11 cellular contexts compared by ENCODE assay signal in the genomic region with DNA sequence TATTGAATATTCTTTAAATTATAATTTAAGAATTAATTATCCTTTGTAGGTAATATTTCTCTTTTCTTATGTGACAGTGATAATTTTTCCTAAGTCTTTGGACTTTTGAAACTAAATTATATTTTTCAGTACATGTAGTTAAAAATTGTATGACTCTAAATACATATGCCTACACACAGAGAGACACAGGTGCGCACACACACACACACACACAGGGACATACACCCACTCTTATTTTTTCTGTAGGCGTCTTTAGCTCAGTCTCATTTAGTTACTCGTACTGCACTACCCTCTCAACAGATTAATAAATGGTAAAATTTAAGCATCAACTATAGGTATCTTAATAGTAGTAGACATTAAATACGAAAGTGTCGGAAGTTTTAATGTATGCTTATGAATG.
"Had no signal": no experiment of that assay in that cellular context is flagged by ENCODE, and none has a peak within 500 bp of the region (broad histone marks: within the 10 kb centered on the region; RNA-seq: fewer than 3 reads in every experiment).

No MANE protein-coding gene starts in this region.

- H3K9me3 Mint-ChIP-seq: GM23338, H9, HFFc6 had no signal

- H3K4me3 Mint-ChIP-seq: GM23338, H9, HFFc6 had no signal

- H3K9me3 ChIP-seq: HAP-1 had no signal

- FAIRE-seq: H1, H54 had no signal

- H3K4me1 ChIP-seq: HAP-1 had no signal

- H3K27ac Mint-ChIP-seq: GM23338, H9, HFFc6 had no signal

- ATAC-seq: GM23338, HCT116 had no signal

- H3K4me3 ChIP-seq: GM23248, GM23338, HAP-1 had no signal

- DNase-seq: GM23248, GOT3, H7, H9, HCEC 1CT, HFFc6 had no signal
